ENCODE assay signal across 17 cellular contexts in genomic region chrX:9475984-9476383, GRCh38. TPM values are rescaled to one million over a fixed set of nuclear protein-coding genes. Genes with fewer than 3 reads are reported as not detected.
A peak's percentile ranks its signal among the peaks of the same experiment; 100 is the strongest.
DNase-seq lines count a peak whose midpoint lies in the region; ATAC-seq, FAIRE-seq and TF ChIP-seq lines count a peak whose summit lies in the region.
"Had no signal": no experiment of that assay in that cellular context is flagged by ENCODE, and none has a peak within 500 bp of the region (broad histone marks: within the 10 kb centered on the region; RNA-seq: fewer than 3 reads in every experiment).

No MANE protein-coding gene starts in this region.

- ATAC-seq in Right ventricle myocardium inferior (no peak), HG03432 (IDR thresholded peaks at IDR 0.05; ENCODE audit: unreplicated experiment) (peak; percentile 55), GM12878 (peak; percentile 80), HG02763 (IDR thresholded peaks at IDR 0.05; ENCODE audit: unreplicated experiment) (no peak), GM21737 (IDR thresholded peaks at IDR 0.05; ENCODE audit: unreplicated experiment) (no peak)
- ATAC-seq: esophagus mucosa, left lobe of liver, T-helper 17 cell had no signal

- DNase-seq in cardiac muscle cell (ENCODE audit: low read depth in 1 of 2, low spot score in 1 of 2), result no peak
- no peak for DNase-seq in Right ventricle myocardium inferior (ENCODE audit: missing footprints)
- DNase-seq in GM12878 (ENCODE audit: low read depth, low spot score), result no peak
- DNase-seq in T-helper 2 cell treated with Interferon-gamma antibody and Interleukin-4, amounts not matched to agents 5 μg/mL and 100 μg/mL, for 36 hours (ENCODE audit: low spot score), result no peak
- no peak for DNase-seq in T1000 (lab: John Stamatoyannopoulos, UW)
- DNase-seq: activated CD4-positive, CD25-positive, alpha-beta regulatory T cell treated with anti-CD3 and anti-CD28 coated beads, Interleukin-2, amount 50 U/mL, for 72 hours; CD8-positive, alpha-beta memory T cell; NCI-H524 treated with DMSO at 0.1 percent for 48 hours; SIG-M5; stimulated activated naive CD4-positive, alpha-beta T cell; T-helper 17 cell; transverse colon had no signal

- no peak overlapping the region for H3K4me3 Mint-ChIP-seq in T-helper 2 cell treated with Interferon-gamma antibody and Interleukin-4, amounts not matched to agents 5 μg/mL and 100 μg/mL, for 36 hours
- H3K4me3 Mint-ChIP-seq: CD8-positive, alpha-beta memory T cell; T-helper 17 cell had no signal

- peaks cover 6% of the 10 kb centered on the region for H3K4me1 Mint-ChIP-seq in T-helper 2 cell treated with Interferon-gamma antibody and Interleukin-4, amounts not matched to agents 5 μg/mL and 100 μg/mL, for 36 hours (ENCODE audit: low read depth)

- no peak overlapping the region for H3K27ac Mint-ChIP-seq in T-helper 2 cell treated with Interferon-gamma antibody and Interleukin-4, amounts not matched to agents 5 μg/mL and 100 μg/mL, for 36 hours
- H3K27ac Mint-ChIP-seq: T-helper 17 cell had no signal

- WGBS in GM12878 (ENCODE audit: insufficient coverage, insufficient replicate concordance, low lambda C conversion rate, missing lambda C conversion rate), result 7% methylated on average over 1 of the region's 1 CpG

- H3K4me2 ChIP-seq in GM12878 (ENCODE audit: control insufficient read depth, insufficient read depth), result no peak overlapping the region

- CTCF ChIA-PET in GM12878 (lab: Yijun Ruan, JAX), result no interaction called here

- BruUV-seq in GM12878 (replicated peaks; lab: Mats Ljungman, UMichigan), result no TSS peak

- no peak overlapping the region for H2AFZ ChIP-seq in GM12878 (ENCODE audit: control insufficient read depth, low read depth, low read length)

- H3K4me3 ChIP-seq in cardiac muscle cell (no peak overlapping the region), GM12878 (no peak overlapping the region)
- H3K4me3 ChIP-seq: transverse colon had no signal

- TF ChIP-seq CTCF in cardiac muscle cell (IDR thresholded peaks at IDR 0.05; ENCODE audit: low read depth, low read length) (no peak), GM12878 (IDR thresholded peaks at IDR 0.05 in 2 of 3, conservative IDR thresholded peaks at IDR 0.05 in 1 of 3; ENCODE audit: control insufficient read depth in 2 of 3, extremely low read depth in 1 of 3, insufficient read depth in 1 of 3, low read depth in 3 of 3, low read length in 3 of 3) (no peak)

- POLR2A ChIA-PET in GM12878 (lab: Charles Lee), result interaction anchor here (0.6 kb wide), 1 partner anchor 798 kb away, joined by 3 read pairs; no protein-coding TSS in a partner anchor

- no peak for TF ChIP-seq POLR2A in GM12878 (IDR thresholded peaks at IDR 0.05; ENCODE audit: low read depth, low read length)

- RAD21 ChIA-PET in GM12878 (lab: Charles Lee; ENCODE audit: unreplicated experiment), result interaction anchor here (0.6 to 1.3 kb wide), 3 partner anchors 13 to 100 kb away, joined by 3 to 5 read pairs (median 4); no protein-coding TSS in a partner anchor

- H3K36me3 ChIP-seq in cardiac muscle cell (no peaks in the 10 kb centered on the region), GM12878 (ENCODE audit: control insufficient read depth in 2 of 2, insufficient read depth in 2 of 2, low read length in 1 of 2) (no peaks in the 10 kb centered on the region)
- H3K36me3 ChIP-seq: transverse colon had no signal

- H3K36me3 Mint-ChIP-seq in T-helper 2 cell treated with Interferon-gamma antibody and Interleukin-4, amounts not matched to agents 5 μg/mL and 100 μg/mL, for 36 hours (ENCODE audit: low read depth), result peaks cover 34% of the 10 kb centered on the region

- H3K4me1 ChIP-seq in cardiac muscle cell (ENCODE audit: low read depth), result peaks cover 17% of the 10 kb centered on the region
- no peaks in the 10 kb centered on the region for H3K4me1 ChIP-seq in GM12878 (ENCODE audit: control insufficient read depth, insufficient read depth, low read length)
- H3K4me1 ChIP-seq: transverse colon had no signal

- no peaks in the 10 kb centered on the region for H3K9me3 ChIP-seq in cardiac muscle cell (ENCODE audit: low read depth)
- H3K9me3 ChIP-seq in GM12878 (replicated peaks; ENCODE audit: control insufficient read depth, insufficient read depth, low read length), result no peaks in the 10 kb centered on the region
- H3K9me3 ChIP-seq: transverse colon had no signal

- H3K27me3 ChIP-seq in cardiac muscle cell, result no peaks in the 10 kb centered on the region
- no peaks in the 10 kb centered on the region for H3K27me3 ChIP-seq in GM12878 (replicated peaks in 1 of 2; ENCODE audit: control insufficient read depth in 2 of 2, insufficient read depth in 2 of 2, low read length in 1 of 2)
- H3K27me3 ChIP-seq: transverse colon had no signal

- H3K27ac ChIP-seq in cardiac muscle cell (peak overlapping the region; percentile 39), GM12878 (ENCODE audit: control insufficient read depth, insufficient read depth) (no peak overlapping the region)
- H3K27ac ChIP-seq: transverse colon had no signal

- TF ChIP-seq EP300 in GM12878 (IDR thresholded peaks at IDR 0.05; ENCODE audit: borderline replicate concordance in 1 of 2, control insufficient read depth in 1 of 2, low read depth in 2 of 2, low read length in 2 of 2), result no peak

- H4K20me1 ChIP-seq in GM12878 (ENCODE audit: control insufficient read depth, insufficient read depth), result no peaks in the 10 kb centered on the region

- H3K9ac ChIP-seq in GM12878 (ENCODE audit: control insufficient read depth, insufficient read depth, low read length), result no peak overlapping the region

- TF ChIP-seq RAD21 in GM12878 (IDR thresholded peaks at IDR 0.05; ENCODE audit: insufficient read depth, low read depth, low read length), result no peak

- H3K27me3 Mint-ChIP-seq in T-helper 2 cell treated with Interferon-gamma antibody and Interleukin-4, amounts not matched to agents 5 μg/mL and 100 μg/mL, for 36 hours (ENCODE audit: low read depth), result no peaks in the 10 kb centered on the region
- H3K27me3 Mint-ChIP-seq: T-helper 17 cell had no signal

- intact Hi-C loops in Right ventricle myocardium inferior (cut with DNase I), result no loop called here
- intact Hi-C loops in GM12878 (cut with micrococcal nuclease; ENCODE audit: unreplicated experiment), result no loop called here

- SMC1A ChIA-PET in GM12878 (lab: Charles Lee; ENCODE audit: uncharacterized antibody, unreplicated experiment), result interaction anchor here (0.6 to 2.9 kb wide), 4 partner anchors 13 to 249 kb away, joined by 3 to 11 read pairs (median 3); no protein-coding TSS in a partner anchor

- FAIRE-seq in GM12878 (lab: Jason Lieb, UNC), result no peak

- in situ Hi-C loops in GM12878 (cut with MboI), result no loop called here

- no peaks in the 10 kb centered on the region for H3K9me3 Mint-ChIP-seq in T-helper 2 cell treated with Interferon-gamma antibody and Interleukin-4, amounts not matched to agents 5 μg/mL and 100 μg/mL, for 36 hours

- no peaks in the 10 kb centered on the region for H3K79me2 ChIP-seq in GM12878 (ENCODE audit: control insufficient read depth, insufficient read depth, low read length)

TF ChIP-seq in GM12878, 131 proteins besides CTCF, POLR2A, EP300 and RAD21 (continues in another document):
- TF ChIP-seq SKIL (IDR thresholded peaks at IDR 0.05; ENCODE audit: low read depth, poor library complexity, severe bottlenecking), result no peak
- no peak for TF ChIP-seq NR2C2 (IDR thresholded peaks at IDR 0.05; ENCODE audit: borderline replicate concordance, control insufficient read depth, insufficient read length, low read depth)
- TF ChIP-seq SUPT20H (IDR thresholded peaks at IDR 0.05; ENCODE audit: borderline replicate concordance, control insufficient read depth, low read depth, low read length), result no peak
- no peak for TF ChIP-seq FOS (IDR thresholded peaks at IDR 0.05; ENCODE audit: borderline replicate concordance, extremely low read depth, insufficient read length)
- no peak for TF ChIP-seq SUZ12 (IDR thresholded peaks at IDR 0.05; ENCODE audit: unreplicated experiment)
- no peak for TF ChIP-seq ZNF217 (IDR thresholded peaks at IDR 0.05)
- no peak for TF ChIP-seq BACH1 (IDR thresholded peaks at IDR 0.05; ENCODE audit: borderline replicate concordance)
- TF ChIP-seq TCF3 (IDR thresholded peaks at IDR 0.05; ENCODE audit: borderline replicate concordance, insufficient read depth, low read depth, low read length), result no peak

RNA-seq across cellular contexts. Expression of gene TBL1X, which starts 11.1 kb away (rescaled TPM):
- 28.7 and 29.9 TPM in 2 replicates for total RNA-seq in cardiac muscle cell
- polyA plus RNA-seq in cardiac muscle cell, result 21.8 and 28.8 TPM in 2 replicates
- total RNA-seq in Right ventricle myocardium inferior, result 10.6 TPM
- 37.3 and 44.8 TPM in 2 replicates for total RNA-seq in GM12878 (2013; cell fraction: nucleolus; rRNA removed)
- total RNA-seq in GM12878 (2014; rRNA removed), result 12.3 TPM in 2 replicates
- 8.5 and 8.9 TPM in 2 replicates for total RNA-seq in GM12878 (2014; rRNA removed; fragmentation: Illumina TruSeq; extraction: Trizol)
- 26.3 and 29.5 TPM in 2 replicates for total RNA-seq in GM12878 (2021)
- polyA plus RNA-seq in GM12878 (2011; ENCODE audit: low read depth), result 4.4 TPM
- polyA plus RNA-seq in GM12878 (2011; rRNA removed), result 14.2 and 14.6 TPM in 2 replicates
- polyA plus RNA-seq in GM12878 (2011; cell fraction: cytosol; rRNA removed), result 17.8 and 19.9 TPM in 2 replicates
- polyA plus RNA-seq in GM12878 (2011; cell fraction: nucleus; rRNA removed), result 13.5 and 16.8 TPM in 2 replicates
- 5.9 and 6.8 TPM in 2 replicates for polyA plus RNA-seq in GM12878 (2012)
- polyA plus RNA-seq in GM12878 (2014; fragmentation: Illumina TruSeq; extraction: Trizol), result 15.8 and 17.4 TPM in 2 replicates
- 1 to 10 TPM; 4.4 to 4.9 TPM for polyA plus RNA-seq in GM12878 (2014; fragmentation: Nextera tagmentation; extraction: Ambion mirVana)
- polyA plus RNA-seq in GM12878 (2014; rRNA removed), result 10.9 and 14.0 TPM in 2 replicates
- 1 to 10 TPM; 5.6 to 7.1 TPM for polyA plus RNA-seq in GM12878 (2016; fragmentation: Nextera tagmentation; extraction: Ambion mirVana)
- polyA minus RNA-seq in GM12878 (2011; rRNA and poly(A)+ RNA removed), result 28.8 and 37.0 TPM in 2 replicates
- 13.0 and 13.1 TPM in 2 replicates for polyA minus RNA-seq in GM12878 (2011; cell fraction: cytosol; rRNA and poly(A)+ RNA removed)
- 14.0 and 29.0 TPM in 2 replicates for polyA minus RNA-seq in GM12878 (2011; cell fraction: nucleus; rRNA and poly(A)+ RNA removed)

Comparison
In these comparisons a context has a peak if more than half of its experiments do, and no peak if none do; other contexts are left out.
1. ATAC-seq: peak in HG03432 (single experiment) and GM12878 (single experiment); none in Right ventricle myocardium inferior (single experiment), HG02763 (single experiment) and GM21737 (single experiment).